Comparison of ENCODE assay signal across 17 cellular contexts in the genomic region with DNA sequence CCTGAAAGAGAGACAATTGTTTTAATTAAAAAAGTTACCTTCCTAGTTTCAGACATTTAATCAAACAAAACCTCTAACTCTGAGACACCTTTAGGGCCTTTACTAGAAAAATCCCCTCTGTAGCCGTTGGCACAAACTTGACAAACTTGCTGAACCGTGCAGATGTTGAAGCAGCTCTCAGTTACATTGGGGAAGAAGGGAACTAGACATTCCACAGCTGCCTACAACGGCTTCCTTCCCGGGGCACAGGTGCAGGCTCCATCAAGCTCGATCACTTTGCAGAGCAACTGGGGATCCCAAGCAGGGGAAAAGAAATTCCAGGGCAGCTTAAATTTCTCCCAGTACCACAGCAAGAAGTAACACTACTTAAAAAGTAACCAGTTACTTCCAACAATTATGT.
DNase-seq lines count a peak whose midpoint lies in the region; ATAC-seq and TF ChIP-seq lines count a peak whose summit lies in the region.
"Had no signal": no experiment of that assay in that cellular context is flagged by ENCODE, and none has a peak within 500 bp of the region (broad histone marks: within the 10 kb centered on the region; RNA-seq: fewer than 3 reads in every experiment).

No MANE protein-coding gene starts in this region.

- no peak overlapping the region for H2BK20ac ChIP-seq in H9 (ENCODE audit: low read depth, low read length, poor library complexity, severe bottlenecking)

- H3K36me3 ChIP-seq in BLaER1, result no peaks in the 10 kb centered on the region
- no peaks in the 10 kb centered on the region for H3K36me3 ChIP-seq in brain microvascular endothelial cell (replicated peaks)
- H3K36me3 ChIP-seq: right atrium auricular region had no signal

- DNase-seq in H9, result peak; percentile 32
- DNase-seq in activated B cell treated with CpG ODN at 0.5 μM for 24 hours, result no peak
- DNase-seq in mesothelial cell of epicardium (ENCODE audit: low spot score in 2 of 2, unreplicated experiment in 2 of 2), result no peak
- DNase-seq in activated T-helper 1 cell treated with anti-CD3 and anti-CD28 coated beads, Interleukin-12 subunit alpha, Interleukin-12 subunit beta, Interleukin-2, Interleukin-4 antibody, amounts not matched to agents 30 ng/mL and 10 ng/mL and 1 ng/mL, durations not matched to agents 14 hours and 24 hours and 36 hours (ENCODE audit: low spot score), result no peak
- no peak for DNase-seq in brain microvascular endothelial cell
- DNase-seq in C1 segment of cervical spinal cord (lab: John Stamatoyannopoulos, UW), result no peak
- DNase-seq: activated gamma-delta T cell treated with Interleukin-2 at 50 U/mL for 16 hours; COR-L47; NCI-H1048; NCI-H187 treated with DMSO at 0.1 percent for 48 hours; SHP77 treated with DMSO at 0.1 percent for 48 hours; stimulated activated CD4-positive, alpha-beta T cell treated with anti-CD3 and anti-CD28 coated beads, Interleukin-12 subunit alpha, Interleukin-12 subunit beta, amount 100 ng/mL, for 4 hours had no signal

- CTCF ChIA-PET in activated B cell treated with CpG ODN at 0.5 μM for 24 hours (lab: Charles Lee), result no interaction called here

- H3K4me1 ChIP-seq in BLaER1, result peaks cover 11% of the 10 kb centered on the region
- H3K4me1 ChIP-seq in H9 (ENCODE audit: insufficient read depth, low read length), result no peaks in the 10 kb centered on the region
- H3K4me1 ChIP-seq: right atrium auricular region had no signal

- no peak overlapping the region for H2BK5ac ChIP-seq in H9 (ENCODE audit: insufficient read length, low read length)

- no peaks in the 10 kb centered on the region for H3K79me2 ChIP-seq in H9 (ENCODE audit: insufficient read depth, low read length)

- H3K4me2 ChIP-seq in BLaER1 (peak overlapping the region; percentile 35), H9 (ENCODE audit: insufficient read depth, insufficient read length, low read length) (no peak overlapping the region)

- H3K23ac ChIP-seq in H9 (ENCODE audit: insufficient read length, low read depth, low read length), result no peak overlapping the region

- H3K56ac ChIP-seq in H9 (ENCODE audit: insufficient read length, low read depth, low read length), result no peak overlapping the region

- H3K27me3 Mint-ChIP-seq in H9 (ENCODE audit: low read depth), result no peaks in the 10 kb centered on the region
- no peaks in the 10 kb centered on the region for H3K27me3 Mint-ChIP-seq in activated B cell treated with CpG ODN at 0.5 μM for 24 hours
- no peaks in the 10 kb centered on the region for H3K27me3 Mint-ChIP-seq in mesothelial cell of epicardium (ENCODE audit: low read depth)
- peaks cover 13% of the 10 kb centered on the region for H3K27me3 Mint-ChIP-seq in activated T-helper 1 cell treated with anti-CD3 and anti-CD28 coated beads, Interleukin-12 subunit alpha, Interleukin-12 subunit beta, Interleukin-2, Interleukin-4 antibody, amounts not matched to agents 30 ng/mL and 10 ng/mL and 1 ng/mL, durations not matched to agents 14 hours and 24 hours and 36 hours (ENCODE audit: insufficient read depth)
- H3K27me3 Mint-ChIP-seq: dendritic cell treated with granulocyte-macrophage colony-stimulating factor and Interleukin-4, amounts not matched to agents 40 ng/mL and 50 ng/mL, for 4 days had no signal

- no CpG with 5 or more reads among the region's 5 CpGs for WGBS in H9 (ENCODE audit: extremely low coverage, insufficient read length, low lambda C conversion rate)

- H2BK120ac ChIP-seq in H9 (ENCODE audit: low read depth, low read length, poor library complexity, severe bottlenecking), result no peak overlapping the region

- no peaks in the 10 kb centered on the region for H3K27me3 ChIP-seq in BLaER1
- no peaks in the 10 kb centered on the region for H3K27me3 ChIP-seq in H9 (ENCODE audit: insufficient read depth, low read length)
- H3K27me3 ChIP-seq in brain microvascular endothelial cell (replicated peaks), result no peaks in the 10 kb centered on the region
- H3K27me3 ChIP-seq: right atrium auricular region had no signal

- ATAC-seq in activated B cell treated with CpG ODN at 0.5 μM for 24 hours (ENCODE audit: low read depth), result no peak
- ATAC-seq in GM21723 (IDR thresholded peaks at IDR 0.05; ENCODE audit: unreplicated experiment), result no peak

- in situ Hi-C loops in brain microvascular endothelial cell (cut with HindIII; ENCODE audit: low pct_ligation_motif_present, low sequenced_read_pairs), result no loop called here

- intact Hi-C loops in activated B cell treated with CpG ODN at 0.5 μM for 24 hours (cut with micrococcal nuclease), result no loop called here
- intact Hi-C loops in activated T-helper 1 cell treated with anti-CD3 and anti-CD28 coated beads, Interleukin-12 subunit alpha, Interleukin-12 subunit beta, Interleukin-2, Interleukin-4 antibody, amounts not matched to agents 30 ng/mL and 10 ng/mL and 1 ng/mL, durations not matched to agents 14 hours and 24 hours and 36 hours (cut with micrococcal nuclease), result no loop called here

- POLR2A ChIA-PET in activated B cell treated with CpG ODN at 0.5 μM for 24 hours (lab: Charles Lee), result no interaction called here

- H3K36me3 Mint-ChIP-seq in H9 (ENCODE audit: insufficient read depth in 1 of 3, low read depth in 3 of 3) (no peaks in the 10 kb centered on the region), activated B cell treated with CpG ODN at 0.5 μM for 24 hours (ENCODE audit: low read depth) (peaks cover 51% of the 10 kb centered on the region), mesothelial cell of epicardium (peaks cover 18% of the 10 kb centered on the region)
- H3K36me3 Mint-ChIP-seq in activated T-helper 1 cell treated with anti-CD3 and anti-CD28 coated beads, Interleukin-12 subunit alpha, Interleukin-12 subunit beta, Interleukin-2, Interleukin-4 antibody, amounts not matched to agents 30 ng/mL and 10 ng/mL and 1 ng/mL, durations not matched to agents 14 hours and 24 hours and 36 hours (ENCODE audit: low read depth), result no peaks in the 10 kb centered on the region

- no peak overlapping the region for H4K8ac ChIP-seq in H9 (replicated peaks; ENCODE audit: insufficient read length, low read depth, low read length)

- no peaks in the 10 kb centered on the region for H4K20me1 ChIP-seq in BLaER1
- H4K20me1 ChIP-seq in H9 (ENCODE audit: control insufficient read depth, insufficient read depth, insufficient read length), result no peaks in the 10 kb centered on the region

- H3K4me3 ChIP-seq in BLaER1, result no peak overlapping the region
- no peak overlapping the region for H3K4me3 ChIP-seq in brain microvascular endothelial cell (ENCODE audit: low read depth, low read length)
- H3K4me3 ChIP-seq: lung, right atrium auricular region had no signal

- no peak overlapping the region for H3T11ph ChIP-seq in H9 (ENCODE audit: low read length)

- no peak overlapping the region for H3K14ac ChIP-seq in H9 (ENCODE audit: insufficient read depth, low read length)

- no peak overlapping the region for H3K18ac ChIP-seq in H9 (ENCODE audit: insufficient read length, low read depth, low read length)

- no peak overlapping the region for H2BK12ac ChIP-seq in H9 (ENCODE audit: insufficient read length, low read depth, low read length)

- H3K9me3 Mint-ChIP-seq in H9 (no peaks in the 10 kb centered on the region), activated B cell treated with CpG ODN at 0.5 μM for 24 hours (no peaks in the 10 kb centered on the region), mesothelial cell of epicardium (no peaks in the 10 kb centered on the region)
- H3K9me3 Mint-ChIP-seq in activated T-helper 1 cell treated with anti-CD3 and anti-CD28 coated beads, Interleukin-12 subunit alpha, Interleukin-12 subunit beta, Interleukin-2, Interleukin-4 antibody, amounts not matched to agents 30 ng/mL and 10 ng/mL and 1 ng/mL, durations not matched to agents 14 hours and 24 hours and 36 hours, result no peaks in the 10 kb centered on the region
- H3K9me3 Mint-ChIP-seq: dendritic cell treated with granulocyte-macrophage colony-stimulating factor and Interleukin-4, amounts not matched to agents 40 ng/mL and 50 ng/mL, for 4 days had no signal

- H3K4me1 Mint-ChIP-seq in H9, result peaks cover 4 to 6% of the 10 kb centered on the region in 2 experiments
- peaks cover 5% of the 10 kb centered on the region for H3K4me1 Mint-ChIP-seq in activated B cell treated with CpG ODN at 0.5 μM for 24 hours
- H3K4me1 Mint-ChIP-seq in mesothelial cell of epicardium, result peaks cover 22% of the 10 kb centered on the region
- no peaks in the 10 kb centered on the region for H3K4me1 Mint-ChIP-seq in activated T-helper 1 cell treated with anti-CD3 and anti-CD28 coated beads, Interleukin-12 subunit alpha, Interleukin-12 subunit beta, Interleukin-2, Interleukin-4 antibody, amounts not matched to agents 30 ng/mL and 10 ng/mL and 1 ng/mL, durations not matched to agents 14 hours and 24 hours and 36 hours (ENCODE audit: low read depth)

- H3K9me3 ChIP-seq in BLaER1, result no peaks in the 10 kb centered on the region
- H3K9me3 ChIP-seq in H9 (ENCODE audit: control insufficient read depth, low read depth, low read length), result no peaks in the 10 kb centered on the region
- H3K9me3 ChIP-seq: right atrium auricular region had no signal

- H3K27ac ChIP-seq in BLaER1, result no peak overlapping the region
- no peak overlapping the region for H3K27ac ChIP-seq in H9 (ENCODE audit: insufficient read length, low read depth, low read length)
- no peak overlapping the region for H3K27ac ChIP-seq in brain microvascular endothelial cell
- H3K27ac ChIP-seq: right atrium auricular region had no signal

- H2BK15ac ChIP-seq in H9 (ENCODE audit: low read depth, low read length), result no peak overlapping the region

- no peak overlapping the region for H3K4me3 Mint-ChIP-seq in H9
- no peak overlapping the region for H3K4me3 Mint-ChIP-seq in activated B cell treated with CpG ODN at 0.5 μM for 24 hours
- H3K4me3 Mint-ChIP-seq in mesothelial cell of epicardium, result no peak overlapping the region
- H3K4me3 Mint-ChIP-seq in activated T-helper 1 cell treated with anti-CD3 and anti-CD28 coated beads, Interleukin-12 subunit alpha, Interleukin-12 subunit beta, Interleukin-2, Interleukin-4 antibody, amounts not matched to agents 30 ng/mL and 10 ng/mL and 1 ng/mL, durations not matched to agents 14 hours and 24 hours and 36 hours, result no peak overlapping the region
- H3K4me3 Mint-ChIP-seq: dendritic cell treated with granulocyte-macrophage colony-stimulating factor and Interleukin-4, amounts not matched to agents 40 ng/mL and 50 ng/mL, for 4 days had no signal

- H3K9ac ChIP-seq in BLaER1 (no peak overlapping the region), H9 (ENCODE audit: extremely low read depth, insufficient read length, low read length) (no peak overlapping the region)

- no peak overlapping the region for H3K4ac ChIP-seq in H9 (ENCODE audit: low read depth, low read length)

- no peaks in the 10 kb centered on the region for H3K23me2 ChIP-seq in H9 (ENCODE audit: insufficient read length, low read depth, low read length, poor library complexity, severe bottlenecking)

- H2AK5ac ChIP-seq in H9 (ENCODE audit: insufficient read length, low read length), result no peak overlapping the region

- no peak overlapping the region for H4K5ac ChIP-seq in H9 (ENCODE audit: insufficient read length, low read depth, low read length)

- H3K79me1 ChIP-seq in H9 (ENCODE audit: insufficient read depth, low read depth, low read length, poor library complexity, severe bottlenecking), result no peaks in the 10 kb centered on the region

- TF ChIP-seq CTCF in H9 (conservative IDR thresholded peaks at IDR 0.05) (no peak), activated B cell treated with CpG ODN at 0.5 μM for 24 hours (IDR thresholded peaks at IDR 0.05) (no peak), mesothelial cell of epicardium (IDR thresholded peaks at IDR 0.05; ENCODE audit: unreplicated experiment) (no peak), brain microvascular endothelial cell (IDR thresholded peaks at IDR 0.05; ENCODE audit: low read depth, low read length, missing control alignments) (no peak)

- no peak overlapping the region for H4K91ac ChIP-seq in H9 (ENCODE audit: insufficient read length, low read depth, low read length)

- no peak overlapping the region for H2AFZ ChIP-seq in H9 (ENCODE audit: low read length)

- H3K27ac Mint-ChIP-seq in H9, result peak overlapping the region in 2 of 3 experiments; percentile 60 to 70; a peak in 3 of 7 replicates
- peak overlapping the region; percentile 6 for H3K27ac Mint-ChIP-seq in activated B cell treated with CpG ODN at 0.5 μM for 24 hours
- H3K27ac Mint-ChIP-seq in mesothelial cell of epicardium, result peak overlapping the region; percentile 76
- H3K27ac Mint-ChIP-seq in activated T-helper 1 cell treated with anti-CD3 and anti-CD28 coated beads, Interleukin-12 subunit alpha, Interleukin-12 subunit beta, Interleukin-2, Interleukin-4 antibody, amounts not matched to agents 30 ng/mL and 10 ng/mL and 1 ng/mL, durations not matched to agents 14 hours and 24 hours and 36 hours, result no peak overlapping the region
- H3K27ac Mint-ChIP-seq: dendritic cell treated with granulocyte-macrophage colony-stimulating factor and Interleukin-4, amounts not matched to agents 40 ng/mL and 50 ng/mL, for 4 days had no signal
